ENCODE assay signal across 20 cellular contexts in genomic region chr4:175927121-175927520, GRCh38.
DNase-seq lines count a peak whose midpoint lies in the region; ATAC-seq and TF ChIP-seq lines count a peak whose summit lies in the region.
"Had no signal": no experiment of that assay in that cellular context is flagged by ENCODE, and none has a peak within 500 bp of the region (broad histone marks: within the 10 kb centered on the region; RNA-seq: fewer than 3 reads in every experiment).

No MANE protein-coding gene starts in this region.

- intact Hi-C loops in heart right ventricle (cut with DNase I) = no loop called here
- intact Hi-C loops in cardiac septum (cut with DNase I) = no loop called here

- no peak overlapping the region for H3K4me2 ChIP-seq in osteoblast (ENCODE audit: insufficient read depth, low read length)

- H3K36me3 ChIP-seq in osteoblast (ENCODE audit: insufficient read depth, low read length) (no peaks in the 10 kb centered on the region), heart right ventricle (no peaks in the 10 kb centered on the region)
- H3K36me3 ChIP-seq: adrenal gland had no signal

- ATAC-seq in GM18909 (IDR thresholded peaks at IDR 0.05; ENCODE audit: poor library complexity, unreplicated experiment) (peak; percentile 61), HG03175 (IDR thresholded peaks at IDR 0.05; ENCODE audit: unreplicated experiment) (peak; percentile 79), heart right ventricle (no peak)

- no peaks in the 10 kb centered on the region for H4K20me1 ChIP-seq in osteoblast (ENCODE audit: insufficient read depth, low read length)

- H2AFZ ChIP-seq in osteoblast (ENCODE audit: low read length) = peak overlapping the region; percentile 25

- 90 to 92% methylated on average over 5 of the region's 5 CpGs for WGBS in heart right ventricle, 2 donors

- no peak overlapping the region for H3K4me3 ChIP-seq in astrocyte of the spinal cord (ENCODE audit: low read depth, low read length)
- H3K4me3 ChIP-seq in osteoblast (ENCODE audit: insufficient read depth, low read length) = no peak overlapping the region
- H3K4me3 ChIP-seq in heart right ventricle = no peak overlapping the region
- H3K4me3 ChIP-seq: adrenal gland had no signal

- H3K4me1 ChIP-seq in osteoblast (ENCODE audit: insufficient read depth, low read length) (no peaks in the 10 kb centered on the region), heart right ventricle (no peaks in the 10 kb centered on the region)
- H3K4me1 ChIP-seq: adrenal gland, Caco-2 had no signal

- H3K9me3 ChIP-seq in osteoblast (ENCODE audit: low read depth, low read length) (no peaks in the 10 kb centered on the region), heart right ventricle (no peaks in the 10 kb centered on the region)
- H3K9me3 ChIP-seq: adrenal gland, Caco-2 had no signal

- in situ Hi-C loops in astrocyte of the spinal cord (cut with HindIII; ENCODE audit: low sequenced_read_pairs) = no loop called here

- DNase-seq in astrocyte of the spinal cord (ENCODE audit: low read depth, low spot score) = peak; percentile 49
- no peak for DNase-seq in osteoblast (ENCODE audit: insufficient read length, low spot score, missing footprints)
- no peak for DNase-seq in heart right ventricle
- no peak for DNase-seq in activated T-cell treated with anti-CD3 and anti-CD28 coated beads for 4 hours
- no peak for DNase-seq in cardiac septum (ENCODE audit: low spot score)
- DNase-seq in NK-92 treated with Interleukin-12 subunit alpha and Interleukin-12 subunit beta, amount 100 ng/mL, for 24 hours (lab: John Stamatoyannopoulos, UW) = no peak
- DNase-seq: activated CD4-positive, alpha-beta T cell treated with anti-CD3 and anti-CD28 coated beads, Interleukin-2, amount 50 U/mL, for 48 hours; adrenal gland; Caco-2; erythroblast; GOT3; immature natural killer cell; NCI-H1092 treated with DMSO at 0.1 percent for 48 hours; NCI-H2171; NCI-H748 treated with DMSO at 0.1 percent for 48 hours; stimulated activated naive CD4-positive, alpha-beta T cell treated with Interleukin-2 at 50 U/mL for 16 hours; SW 1271; trophoblast cell had no signal

- H3K27me3 ChIP-seq in osteoblast (ENCODE audit: insufficient read depth, low read length) = no peaks in the 10 kb centered on the region
- H3K27me3 ChIP-seq in heart right ventricle = no peaks in the 10 kb centered on the region
- H3K27me3 ChIP-seq: adrenal gland had no signal

- H3K79me2 ChIP-seq in osteoblast (ENCODE audit: insufficient read depth, low read length) = no peaks in the 10 kb centered on the region

- TF ChIP-seq CTCF in astrocyte of the spinal cord (IDR thresholded peaks at IDR 0.05; ENCODE audit: low read depth, low read length) (no peak), osteoblast (IDR thresholded peaks at IDR 0.05; ENCODE audit: extremely low read depth, low read depth, low read length) (no peak), heart right ventricle (IDR thresholded peaks at IDR 0.05) (no peak)

- no peak overlapping the region for H3K27ac ChIP-seq in osteoblast (ENCODE audit: low read depth, low read length)
- no peak overlapping the region for H3K27ac ChIP-seq in heart right ventricle
- H3K27ac ChIP-seq: adrenal gland had no signal

Comparison
In these comparisons a context has a peak if more than half of its experiments do, and no peak if none do; other contexts are left out.
1. ATAC-seq: peak in GM18909 (single experiment) and HG03175 (single experiment); none in heart right ventricle (0 of 8).